ENCODE assay signal across 29 cellular contexts in the genomic region with DNA sequence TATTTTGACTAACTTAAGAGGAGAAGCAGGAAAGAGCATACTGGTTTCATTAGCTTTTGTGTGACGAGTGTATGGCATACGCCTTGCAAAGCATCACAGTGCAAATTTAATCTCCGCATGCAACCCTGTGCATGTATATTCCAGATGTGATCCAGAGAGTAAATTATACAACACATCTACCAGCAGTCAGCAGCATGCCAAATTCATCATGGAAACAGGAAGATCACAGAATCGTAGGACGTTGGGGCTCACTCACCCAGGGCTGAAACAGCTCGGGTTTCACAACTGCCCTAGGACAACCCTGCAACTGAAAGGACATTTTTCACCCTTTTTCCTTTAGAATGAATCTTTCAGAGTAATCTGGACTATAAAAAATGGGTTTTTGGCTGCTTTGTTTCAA. TPM values are rescaled to one million over a fixed set of nuclear protein-coding genes. Genes with fewer than 3 reads are reported as not detected.
"Had no signal": no experiment of that assay in that cellular context is flagged by ENCODE, and none has a peak within 500 bp of the region (broad histone marks: within the 10 kb centered on the region; RNA-seq: fewer than 3 reads in every experiment).

No MANE protein-coding gene starts in this region.

- H3K9me3 ChIP-seq: gastroesophageal sphincter had no signal

- H3K36me3 Mint-ChIP-seq: activated CD4-positive, alpha-beta memory T cell treated with anti-CD3 and anti-CD28 coated beads for 36 hours; activated CD8-positive, alpha-beta memory T cell treated with anti-CD3 and anti-CD28 coated beads, Interleukin-2, amount 10 ng/mL, durations not matched to agents 7 days and 5 days; activated naive CD8-positive, alpha-beta T cell had no signal

- H3K27ac Mint-ChIP-seq: activated CD4-positive, alpha-beta memory T cell treated with anti-CD3 and anti-CD28 coated beads for 36 hours; activated CD4-positive, alpha-beta T cell treated with anti-CD3 and anti-CD28 coated beads for 36 hours; activated CD4-positive, alpha-beta T cell treated with anti-CD3 and anti-CD28 coated beads, Interleukin-2, amount 10 ng/mL, durations not matched to agents 24 days and 14 days; activated CD8-positive, alpha-beta memory T cell treated with anti-CD3 and anti-CD28 coated beads, Interleukin-2, amount 10 ng/mL, durations not matched to agents 7 days and 5 days; activated CD8-positive, alpha-beta T cell treated with anti-CD3 and anti-CD28 coated beads, Interleukin-2, amount 10 ng/mL, durations not matched to agents 7 days and 5 days; activated naive CD4-positive, alpha-beta T cell treated with anti-CD3 and anti-CD28 coated beads for 36 hours; activated naive CD8-positive, alpha-beta T cell; activated T-helper 1 cell treated with anti-CD3 and anti-CD28 coated beads, Interleukin-12 subunit alpha, Interleukin-12 subunit beta, Interleukin-2, Interleukin-4 antibody, amounts not matched to agents 30 ng/mL and 10 ng/mL and 1 ng/mL, durations not matched to agents 14 hours and 24 hours and 36 hours; activated T-helper 2 cell treated with anti-CD3 and anti-CD28 coated beads, Interferon-gamma antibody, Interleukin-2, Interleukin-4, amounts not matched to agents 10 μg/mL and 5 μg/mL and 100 μg/mL, durations not matched to agents 14 hours and 24 hours and 36 hours; effector memory CD8-positive, alpha-beta T cell had no signal

- H3K4me3 ChIP-seq: gastroesophageal sphincter had no signal

- H3K27me3 Mint-ChIP-seq: activated CD4-positive, alpha-beta memory T cell treated with anti-CD3 and anti-CD28 coated beads for 36 hours; activated CD4-positive, alpha-beta T cell treated with anti-CD3 and anti-CD28 coated beads for 36 hours; activated CD4-positive, alpha-beta T cell treated with anti-CD3 and anti-CD28 coated beads, Interleukin-2, amount 10 ng/mL, durations not matched to agents 24 days and 14 days; activated CD8-positive, alpha-beta memory T cell treated with anti-CD3 and anti-CD28 coated beads, Interleukin-2, amount 10 ng/mL, durations not matched to agents 7 days and 5 days; activated naive CD8-positive, alpha-beta T cell; central memory CD8-positive, alpha-beta T cell; effector memory CD8-positive, alpha-beta T cell had no signal

- H3K27ac ChIP-seq: brain microvascular endothelial cell, gastroesophageal sphincter had no signal

- H3K4me1 ChIP-seq: gastroesophageal sphincter had no signal

- ATAC-seq: activated CD4-positive, alpha-beta T cell treated with anti-CD3 and anti-CD28 coated beads for 36 hours; activated CD8-positive, alpha-beta memory T cell treated with anti-CD3 and anti-CD28 coated beads, Interleukin-2, amount 10 ng/mL, durations not matched to agents 7 days and 5 days; activated CD8-positive, alpha-beta T cell treated with anti-CD3 and anti-CD28 coated beads, Interleukin-2, amount 10 ng/mL, durations not matched to agents 7 days and 5 days; effector memory CD8-positive, alpha-beta T cell; esophagus mucosa; gastroesophageal sphincter had no signal

- DNase-seq: activated CD4-positive, alpha-beta memory T cell treated with anti-CD3 and anti-CD28 coated beads for 36 hours; activated CD4-positive, alpha-beta T cell treated with anti-CD3 and anti-CD28 coated beads for 36 hours; activated CD4-positive, alpha-beta T cell treated with anti-CD3 and anti-CD28 coated beads, Interleukin-2, amount 10 ng/mL, durations not matched to agents 24 days and 14 days; activated CD4-positive, CD25-positive, alpha-beta regulatory T cell; activated CD4-positive, CD25-positive, alpha-beta regulatory T cell treated with anti-CD3 and anti-CD28 coated beads, Interleukin-2, amount 50 U/mL, for 72 hours; activated CD8-positive, alpha-beta memory T cell treated with anti-CD3 and anti-CD28 coated beads, Interleukin-2, amount 10 ng/mL, durations not matched to agents 7 days and 5 days; activated CD8-positive, alpha-beta memory T cell treated with anti-CD3 and anti-CD28 coated beads, Interleukin-2, amount 50 U/mL, for 4 hours; activated CD8-positive, alpha-beta T cell treated with anti-CD3 and anti-CD28 coated beads, Interleukin-2, amount 10 ng/mL, durations not matched to agents 7 days and 5 days; activated effector memory CD4-positive, alpha-beta T cell treated with anti-CD3 and anti-CD28 coated beads, Interleukin-2, amount 50 U/mL, for 16 hours; activated naive CD4-positive, alpha-beta T cell treated with anti-CD3 and anti-CD28 coated beads for 36 hours; activated T-cell treated with anti-CD3 and anti-CD28 coated beads, Interleukin-2, amount 50 U/mL, for 1 hour; activated T-cell treated with anti-CD3 and anti-CD28 coated beads, Interleukin-2, amount 50 U/mL, for 48 hours; amniotic stem cell; anterior cingulate cortex; brain microvascular endothelial cell; cortex of kidney; dermis blood vessel endothelial cell; effector CD4-positive, alpha-beta T cell; effector memory CD8-positive, alpha-beta T cell; foreskin melanocyte; T-helper 2 cell had no signal

- H3K4me3 Mint-ChIP-seq: activated CD4-positive, alpha-beta memory T cell treated with anti-CD3 and anti-CD28 coated beads for 36 hours; activated CD4-positive, alpha-beta T cell treated with anti-CD3 and anti-CD28 coated beads for 36 hours; activated CD4-positive, alpha-beta T cell treated with anti-CD3 and anti-CD28 coated beads, Interleukin-2, amount 10 ng/mL, durations not matched to agents 24 days and 14 days; activated CD8-positive, alpha-beta memory T cell treated with anti-CD3 and anti-CD28 coated beads, Interleukin-2, amount 10 ng/mL, durations not matched to agents 7 days and 5 days; activated CD8-positive, alpha-beta T cell treated with anti-CD3 and anti-CD28 coated beads, Interleukin-2, amount 10 ng/mL, durations not matched to agents 7 days and 5 days; activated naive CD4-positive, alpha-beta T cell treated with anti-CD3 and anti-CD28 coated beads for 36 hours; activated naive CD8-positive, alpha-beta T cell; activated T-helper 1 cell treated with anti-CD3 and anti-CD28 coated beads, Interleukin-12 subunit alpha, Interleukin-12 subunit beta, Interleukin-2, Interleukin-4 antibody, amounts not matched to agents 30 ng/mL and 10 ng/mL and 1 ng/mL, durations not matched to agents 14 hours and 24 hours and 36 hours; central memory CD8-positive, alpha-beta T cell; effector memory CD8-positive, alpha-beta T cell had no signal

- H3K27me3 ChIP-seq: brain microvascular endothelial cell, gastroesophageal sphincter had no signal

- H3K9me3 Mint-ChIP-seq: activated CD4-positive, alpha-beta memory T cell treated with anti-CD3 and anti-CD28 coated beads for 36 hours; activated naive CD4-positive, alpha-beta T cell treated with anti-CD3 and anti-CD28 coated beads for 36 hours; activated T-helper 1 cell treated with anti-CD3 and anti-CD28 coated beads, Interleukin-12 subunit alpha, Interleukin-12 subunit beta, Interleukin-2, Interleukin-4 antibody, amounts not matched to agents 30 ng/mL and 10 ng/mL and 1 ng/mL, durations not matched to agents 14 hours and 24 hours and 36 hours; activated T-helper 2 cell treated with anti-CD3 and anti-CD28 coated beads, Interferon-gamma antibody, Interleukin-2, Interleukin-4, amounts not matched to agents 10 μg/mL and 5 μg/mL and 100 μg/mL, durations not matched to agents 14 hours and 24 hours and 36 hours had no signal

- H3K4me1 Mint-ChIP-seq: activated CD4-positive, alpha-beta T cell treated with anti-CD3 and anti-CD28 coated beads for 36 hours; activated CD4-positive, alpha-beta T cell treated with anti-CD3 and anti-CD28 coated beads, Interleukin-2, amount 10 ng/mL, durations not matched to agents 24 days and 14 days; activated CD8-positive, alpha-beta memory T cell treated with anti-CD3 and anti-CD28 coated beads, Interleukin-2, amount 10 ng/mL, durations not matched to agents 7 days and 5 days; central memory CD8-positive, alpha-beta T cell had no signal

- H3K36me3 ChIP-seq: brain microvascular endothelial cell had no signal

RNA-seq across cellular contexts. Expression of a gene that starts 53.3 kb away (rescaled TPM):
- total RNA-seq: activated CD4-positive, alpha-beta memory T cell treated with anti-CD3 and anti-CD28 coated beads for 36 hours; activated CD4-positive, alpha-beta T cell treated with anti-CD3 and anti-CD28 coated beads for 36 hours; activated CD4-positive, alpha-beta T cell treated with anti-CD3 and anti-CD28 coated beads, Interleukin-2, amount 10 ng/mL, durations not matched to agents 24 days and 14 days; activated CD8-positive, alpha-beta memory T cell treated with anti-CD3 and anti-CD28 coated beads for 36 hours; activated CD8-positive, alpha-beta memory T cell treated with anti-CD3 and anti-CD28 coated beads, Interleukin-2, amount 10 ng/mL, durations not matched to agents 7 days and 5 days; activated CD8-positive, alpha-beta T cell treated with anti-CD3 and anti-CD28 coated beads, Interleukin-2, amount 10 ng/mL, durations not matched to agents 7 days and 5 days; activated naive CD4-positive, alpha-beta T cell treated with anti-CD3 and anti-CD28 coated beads for 36 hours; activated T-helper 1 cell treated with anti-CD3 and anti-CD28 coated beads, Interleukin-12 subunit alpha, Interleukin-12 subunit beta, Interleukin-2, Interleukin-4 antibody, amounts not matched to agents 30 ng/mL and 10 ng/mL and 1 ng/mL, durations not matched to agents 14 hours and 24 hours and 36 hours; activated T-helper 2 cell treated with anti-CD3 and anti-CD28 coated beads, Interferon-gamma antibody, Interleukin-2, Interleukin-4, amounts not matched to agents 10 μg/mL and 5 μg/mL and 100 μg/mL, durations not matched to agents 14 hours and 24 hours and 36 hours; T-helper 1 cell treated with Interleukin-12 subunit alpha and Interleukin-12 subunit beta and Interleukin-4 antibody, amounts not matched to agents 30 ng/mL and 1 ng/mL, for 36 hours had no signal
